Comparison of ENCODE assay signal across 1 cellular context in the genomic region with DNA sequence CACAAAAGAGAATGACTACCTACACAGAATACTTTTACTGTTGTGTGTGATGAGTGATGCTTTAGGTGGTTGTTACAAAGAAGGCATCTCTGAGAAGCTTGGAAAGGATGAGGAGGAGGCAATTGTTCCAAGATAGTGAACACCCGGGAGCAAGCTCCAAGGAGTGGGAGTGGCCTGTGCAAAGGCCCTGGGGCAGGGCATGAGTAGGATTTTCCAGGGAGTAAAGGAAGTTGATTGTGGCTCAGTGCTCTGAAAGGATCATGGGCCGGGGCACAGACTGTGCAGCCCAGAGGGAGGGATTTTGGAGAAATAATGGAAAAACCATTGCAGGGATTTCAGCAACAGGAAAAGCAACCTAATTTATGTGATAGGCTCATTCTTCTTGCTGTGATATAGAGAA.
TF ChIP-seq lines count a peak whose summit lies in the region.

No MANE protein-coding gene starts in this region.

TF ChIP-seq in HEK293, 187 proteins besides CTCF, POLR2A, EP300 and RAD21 (continued from another document):
- TF ChIP-seq ZNF280D (tag by site-specific recombination; IDR thresholded peaks at IDR 0.05) (no peak), ZSCAN16 (tag by site-specific recombination; IDR thresholded peaks at IDR 0.05) (no peak), ZBTB10 (tag by site-specific recombination; IDR thresholded peaks at IDR 0.05) (no peak)
